ENCODE assay signal across 16 cellular contexts in the genomic region with DNA sequence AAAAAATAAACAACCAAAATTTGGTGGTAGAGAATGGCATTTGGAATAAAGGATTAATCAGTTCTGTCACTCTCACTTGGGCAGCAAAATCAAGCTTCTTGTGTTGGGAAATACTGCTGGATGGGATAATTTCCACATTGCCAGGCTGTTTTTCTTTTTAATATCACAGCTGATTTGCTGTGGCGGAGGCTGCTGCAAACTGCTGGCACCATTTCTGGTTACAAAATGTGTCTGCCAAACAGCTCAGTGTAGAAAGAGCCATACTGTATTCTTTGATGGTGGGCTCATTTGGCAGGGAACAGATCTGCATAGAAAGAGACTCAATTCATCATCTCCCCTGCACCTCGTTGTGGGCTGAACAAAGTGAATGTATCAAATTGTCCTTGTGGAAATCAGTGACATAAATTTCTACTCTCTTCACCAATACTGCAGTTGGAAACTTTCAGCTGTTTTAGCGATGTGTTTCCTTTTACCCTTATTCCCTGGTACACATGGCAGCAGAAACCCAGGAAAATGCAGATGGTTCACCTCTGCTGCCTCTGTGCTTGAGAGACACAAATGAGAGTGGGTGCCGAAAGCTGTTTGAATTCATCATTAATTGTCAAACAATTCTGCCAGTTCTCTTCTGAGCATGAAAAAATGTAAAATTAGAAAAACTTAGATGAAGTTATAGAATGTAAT.
DNase-seq lines count a peak whose midpoint lies in the region; ATAC-seq and TF ChIP-seq lines count a peak whose summit lies in the region.
"Had no signal": no experiment of that assay in that cellular context is flagged by ENCODE, and none has a peak within 500 bp of the region (broad histone marks: within the 10 kb centered on the region; RNA-seq: fewer than 3 reads in every experiment).

No MANE protein-coding gene starts in this region.

- H4K20me1 ChIP-seq in SK-N-SH (ENCODE audit: insufficient read depth) = no peaks in the 10 kb centered on the region

- peak; percentile 6 to 34; a peak in 1 of 4 replicates for TF ChIP-seq EP300 in SK-N-SH (IDR thresholded peaks at IDR 0.05; ENCODE audit: borderline replicate concordance in 1 of 2, low read depth in 1 of 2, low read length in 1 of 2)

- H2AFZ ChIP-seq in SK-N-SH (ENCODE audit: low read depth) = peak overlapping the region; percentile 63

- H3K4me2 ChIP-seq in SK-N-SH = peak overlapping the region; percentile 48

- H3K4me1 Mint-ChIP-seq in HFFc6 (ENCODE audit: low read depth) (peaks cover 51% of the 10 kb centered on the region), glutamatergic neuron (ENCODE audit: low read depth, unreplicated experiment) (peaks cover 16% of the 10 kb centered on the region)
- H3K4me1 Mint-ChIP-seq: activated CD4-positive, alpha-beta memory T cell treated with anti-CD3 and anti-CD28 coated beads, Interleukin-2, amount 10 ng/mL, durations not matched to agents 7 days and 5 days; CD14-positive monocyte had no signal

- peaks cover 21% of the 10 kb centered on the region for H3F3A ChIP-seq in SK-N-SH (replicated peaks; ENCODE audit: insufficient read depth)

- CTCF ChIA-PET in SK-N-SH (lab: Yijun Ruan, JAX) = interaction anchor here (1.6 kb wide), 1 partner anchor 11 kb away, joined by 4 read pairs; no protein-coding TSS in a partner anchor

- WGBS in SK-N-SH (ENCODE audit: low lambda C conversion rate) = 27% methylated on average over 4 of the region's 4 CpGs
- 51 to 65% (median 57%) methylated on average over 4 of the region's 4 CpGs for WGBS in heart left ventricle, 4 donors
- 5 to 6% methylated on average over 4 of the region's 4 CpGs for WGBS in aorta, 2 donors

- H3K9me3 ChIP-seq in SK-N-SH (no peaks in the 10 kb centered on the region), heart left ventricle (no peaks in the 10 kb centered on the region), aorta (ENCODE audit: control insufficient read depth, low read length) (no peaks in the 10 kb centered on the region)

- H3K9me3 Mint-ChIP-seq in HFFc6 (no peaks in the 10 kb centered on the region), glutamatergic neuron (ENCODE audit: unreplicated experiment) (no peaks in the 10 kb centered on the region)
- H3K9me3 Mint-ChIP-seq: activated CD4-positive, alpha-beta memory T cell treated with anti-CD3 and anti-CD28 coated beads, Interleukin-2, amount 10 ng/mL, durations not matched to agents 7 days and 5 days had no signal

- no peaks in the 10 kb centered on the region for H3K27me3 ChIP-seq in SK-N-SH (ENCODE audit: insufficient read depth)
- no peaks in the 10 kb centered on the region for H3K27me3 ChIP-seq in heart left ventricle
- no peaks in the 10 kb centered on the region for H3K27me3 ChIP-seq in aorta (ENCODE audit: control insufficient read depth in 1 of 2, insufficient read depth in 2 of 2, low read length in 1 of 2)

- H3K36me3 ChIP-seq in SK-N-SH (replicated peaks in 1 of 2; ENCODE audit: control insufficient read depth in 1 of 2, insufficient read depth in 2 of 2, low read length in 1 of 2) (no peaks in the 10 kb centered on the region), heart left ventricle (no peaks in the 10 kb centered on the region), aorta (ENCODE audit: control insufficient read depth in 1 of 2, insufficient read depth in 2 of 2, low read length in 1 of 2) (no peaks in the 10 kb centered on the region)

- H3K36me3 Mint-ChIP-seq in HFFc6 (ENCODE audit: low read depth) (peaks cover 4% of the 10 kb centered on the region), glutamatergic neuron (ENCODE audit: unreplicated experiment) (no peaks in the 10 kb centered on the region)
- H3K36me3 Mint-ChIP-seq: CD14-positive monocyte had no signal

- H3K27me3 Mint-ChIP-seq in HFFc6 (ENCODE audit: insufficient read depth) (no peaks in the 10 kb centered on the region; the same call in 1 of the 2 replicates), glutamatergic neuron (ENCODE audit: unreplicated experiment) (peaks cover 2% of the 10 kb centered on the region)

- peak overlapping the region; percentile 15 for H3K4me3 Mint-ChIP-seq in HFFc6
- H3K4me3 Mint-ChIP-seq in glutamatergic neuron (ENCODE audit: unreplicated experiment) = no peak overlapping the region
- H3K4me3 Mint-ChIP-seq: activated CD4-positive, alpha-beta memory T cell treated with anti-CD3 and anti-CD28 coated beads, Interleukin-2, amount 10 ng/mL, durations not matched to agents 7 days and 5 days; CD14-positive monocyte had no signal

- DNase-seq in HFFc6 (no peak), SK-N-SH (peak; percentile 12), heart left ventricle (no peak), putamen (ENCODE audit: low spot score) (peak; percentile 55), glutamatergic neuron (no peak), aorta (no peak)
- no peak for DNase-seq in activated effector memory CD4-positive, alpha-beta T cell treated with Interleukin-2 at 50 U/mL for 16 hours
- DNase-seq: activated CD4-positive, alpha-beta memory T cell treated with anti-CD3 and anti-CD28 coated beads, Interleukin-2, amount 10 ng/mL, durations not matched to agents 7 days and 5 days; activated effector memory CD4-positive, alpha-beta T cell treated with anti-CD3 and anti-CD28 coated beads, Interleukin-2, amount 50 U/mL, for 16 hours; NCI-H526 treated with DMSO at 0.1 percent for 48 hours; stimulated activated CD4-positive, alpha-beta T cell treated with anti-CD3 and anti-CD28 coated beads, Interleukin-4, amount 100 ng/mL, for 1 hour; stimulated activated naive CD8-positive, alpha-beta T cell treated with anti-CD3 and anti-CD28 coated beads, Interleukin-15, Interleukin-2, amounts not matched to agents 100 U/mL and 50 U/mL, for 24 hours had no signal

- H3K27ac ChIP-seq in SK-N-SH (ENCODE audit: low read depth in 2 of 2, low read length in 1 of 2) (peak overlapping the region; percentile 85 to 98), heart left ventricle (peak overlapping the region in 6 of 12 donors; percentile 4 to 54 (median 34)), aorta (ENCODE audit: low read depth in 1 of 2, low read length in 2 of 2) (no peak overlapping the region)
- H3K27ac ChIP-seq: RWPE1 had no signal

- POLR2A ChIA-PET in SK-N-SH (lab: Yijun Ruan, JAX) = interaction anchor here (1.0 kb wide), 1 partner anchor 482 kb away, joined by 3 read pairs; no protein-coding TSS in a partner anchor

- no peaks in the 10 kb centered on the region for H3K79me2 ChIP-seq in SK-N-SH (ENCODE audit: insufficient read depth)

- H3K27ac Mint-ChIP-seq in HFFc6 (peak overlapping the region; percentile 93), glutamatergic neuron (ENCODE audit: unreplicated experiment) (no peak overlapping the region)
- H3K27ac Mint-ChIP-seq: activated CD4-positive, alpha-beta memory T cell treated with anti-CD3 and anti-CD28 coated beads, Interleukin-2, amount 10 ng/mL, durations not matched to agents 7 days and 5 days had no signal

- H3K4me3 ChIP-seq in SK-N-SH (ENCODE audit: low read depth in 2 of 2, low read length in 1 of 2) (no peak overlapping the region; a peak in 1 of 4 replicates), heart left ventricle (no peak overlapping the region), aorta (ENCODE audit: low read length in 2 of 2) (no peak overlapping the region)

- no peak overlapping the region; the same call in 1 of the 2 replicates for H3K9ac ChIP-seq in SK-N-SH

- no peak for TF ChIP-seq CTCF in HFFc6 (IDR thresholded peaks at IDR 0.05)
- no peak for TF ChIP-seq CTCF in SK-N-SH (IDR thresholded peaks at IDR 0.05)
- TF ChIP-seq CTCF in heart left ventricle (IDR thresholded peaks at IDR 0.05) = no peak
- TF ChIP-seq CTCF in glutamatergic neuron (IDR thresholded peaks at IDR 0.05; ENCODE audit: partially characterized antibody, unreplicated experiment) = no peak

- intact Hi-C loops in heart left ventricle (cut with DNase I) (no loop called here), aorta (cut with DNase I) (no loop called here)

- no peaks in the 10 kb centered on the region for H3K9me2 ChIP-seq in SK-N-SH

- H3K4me1 ChIP-seq in SK-N-SH (ENCODE audit: control insufficient read depth in 1 of 2, insufficient read depth in 2 of 2, low read depth in 1 of 2, low read length in 1 of 2) = peaks cover 21 to 32% of the 10 kb centered on the region in 2 experiments
- H3K4me1 ChIP-seq in heart left ventricle = peaks cover 0 to 34% (median 18%) of the 10 kb centered on the region in 12 donors
- H3K4me1 ChIP-seq in aorta (ENCODE audit: control insufficient read depth in 1 of 2, insufficient read depth in 2 of 2, low read length in 2 of 2) = peaks cover 0 to 4% of the 10 kb centered on the region in 2 donors

- TF ChIP-seq POLR2A in heart left ventricle (IDR thresholded peaks at IDR 0.05) = no peak

- no peak for TF ChIP-seq RAD21 in SK-N-SH (IDR thresholded peaks at IDR 0.05; ENCODE audit: low read length)

- peak in 3 of 4 donors; percentile 34 to 49 (median 47) for ATAC-seq in heart left ventricle
- ATAC-seq in GM19023 (IDR thresholded peaks at IDR 0.05; ENCODE audit: unreplicated experiment) = no peak
- ATAC-seq in aorta (ENCODE audit: low FRiP score) = no peak
- ATAC-seq: HCT116; stimulated activated naive CD8-positive, alpha-beta T cell treated with anti-CD3 and anti-CD28 coated beads, Interleukin-15, Interleukin-2, amounts not matched to agents 100 U/mL and 50 U/mL, for 24 hours had no signal

TF ChIP-seq in SK-N-SH, 30 proteins besides CTCF, POLR2A, EP300 and RAD21 (continues in another document):
- TF ChIP-seq, protein P1, sequence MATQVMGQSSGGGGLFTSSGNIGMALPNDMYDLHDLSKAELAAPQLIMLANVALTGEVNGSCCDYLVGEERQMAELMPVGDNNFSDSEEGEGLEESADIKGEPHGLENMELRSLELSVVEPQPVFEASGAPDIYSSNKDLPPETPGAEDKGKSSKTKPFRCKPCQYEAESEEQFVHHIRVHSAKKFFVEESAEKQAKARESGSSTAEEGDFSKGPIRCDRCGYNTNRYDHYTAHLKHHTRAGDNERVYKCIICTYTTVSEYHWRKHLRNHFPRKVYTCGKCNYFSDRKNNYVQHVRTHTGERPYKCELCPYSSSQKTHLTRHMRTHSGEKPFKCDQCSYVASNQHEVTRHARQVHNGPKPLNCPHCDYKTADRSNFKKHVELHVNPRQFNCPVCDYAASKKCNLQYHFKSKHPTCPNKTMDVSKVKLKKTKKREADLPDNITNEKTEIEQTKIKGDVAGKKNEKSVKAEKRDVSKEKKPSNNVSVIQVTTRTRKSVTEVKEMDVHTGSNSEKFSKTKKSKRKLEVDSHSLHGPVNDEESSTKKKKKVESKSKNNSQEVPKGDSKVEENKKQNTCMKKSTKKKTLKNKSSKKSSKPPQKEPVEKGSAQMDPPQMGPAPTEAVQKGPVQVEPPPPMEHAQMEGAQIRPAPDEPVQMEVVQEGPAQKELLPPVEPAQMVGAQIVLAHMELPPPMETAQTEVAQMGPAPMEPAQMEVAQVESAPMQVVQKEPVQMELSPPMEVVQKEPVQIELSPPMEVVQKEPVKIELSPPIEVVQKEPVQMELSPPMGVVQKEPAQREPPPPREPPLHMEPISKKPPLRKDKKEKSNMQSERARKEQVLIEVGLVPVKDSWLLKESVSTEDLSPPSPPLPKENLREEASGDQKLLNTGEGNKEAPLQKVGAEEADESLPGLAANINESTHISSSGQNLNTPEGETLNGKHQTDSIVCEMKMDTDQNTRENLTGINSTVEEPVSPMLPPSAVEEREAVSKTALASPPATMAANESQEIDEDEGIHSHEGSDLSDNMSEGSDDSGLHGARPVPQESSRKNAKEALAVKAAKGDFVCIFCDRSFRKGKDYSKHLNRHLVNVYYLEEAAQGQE (IDR thresholded peaks at IDR 0.05; ENCODE audit: low read depth, low read length) = no peak
- peak; percentile 6; the same call in 1 of the 2 replicates for TF ChIP-seq MXI1 (IDR thresholded peaks at IDR 0.05; ENCODE audit: low read depth, low read length)

Comparison
In these comparisons a context has a peak if more than half of its experiments do, and no peak if none do; other contexts are left out.
1. DNase-seq: peak in SK-N-SH (single experiment) and putamen (single experiment); none in HFFc6 (single experiment), heart left ventricle (0 of 5), activated effector memory CD4-positive, alpha-beta T cell treated with Interleukin-2 at 50 U/mL for 16 hours (single experiment), glutamatergic neuron (single experiment) and aorta (0 of 2).
2. H3K27ac ChIP-seq: peak in SK-N-SH (2 of 2); none in aorta (0 of 2).
3. ATAC-seq: peak in heart left ventricle (3 of 4); none in GM19023 (single experiment) and aorta (single experiment).